17 cellular contexts compared by ENCODE assay signal in genomic region chr6:52931351-52931750, GRCh38. TPM values are rescaled to one million over a fixed set of nuclear protein-coding genes. Genes with fewer than 3 reads are reported as not detected.
DNase-seq lines count a peak whose midpoint lies in the region; ATAC-seq, FAIRE-seq and TF ChIP-seq lines count a peak whose summit lies in the region.
"Had no signal": no experiment of that assay in that cellular context is flagged by ENCODE, and none has a peak within 500 bp of the region (broad histone marks: within the 10 kb centered on the region; RNA-seq: fewer than 3 reads in every experiment).

No MANE protein-coding gene starts in this region.

- TF ChIP-seq RAD21 in H1 (IDR thresholded peaks at IDR 0.05 in 1 of 2, conservative IDR thresholded peaks at IDR 0.05 in 1 of 2; ENCODE audit: low read depth in 2 of 2, low read length in 2 of 2): no peak

- peak; percentile 73 for FAIRE-seq in H1 (lab: Jason Lieb, UNC)

- H4K91ac ChIP-seq in H1 (replicated peaks; ENCODE audit: insufficient read length, low read length): no peak overlapping the region

- H3K4ac ChIP-seq in H1 (replicated peaks; ENCODE audit: insufficient read length, low read depth, low read length): no peak overlapping the region

- no peak overlapping the region for H3K23ac ChIP-seq in H1 (ENCODE audit: insufficient read length)

- no peak overlapping the region for H3K56ac ChIP-seq in H1 (replicated peaks; ENCODE audit: insufficient read length, low read depth, low read length)

- H3K79me2 ChIP-seq in Loucy (ENCODE audit: insufficient read depth, low read length) (no peaks in the 10 kb centered on the region), H1 (ENCODE audit: control insufficient read depth in 1 of 2, insufficient read depth in 2 of 2, low read length in 2 of 2) (no peaks in the 10 kb centered on the region)

- no peak; a peak in 1 of 3 replicates for TF ChIP-seq EP300 in H1 (IDR thresholded peaks at IDR 0.05; ENCODE audit: borderline replicate concordance in 1 of 2, low read depth in 2 of 2, low read length in 2 of 2)

- H2BK12ac ChIP-seq in H1 (ENCODE audit: low read depth, low read length): no peak overlapping the region

- H4K8ac ChIP-seq in H1 (ENCODE audit: extremely low read depth, insufficient read depth, low read length): no peak overlapping the region

- no peak overlapping the region for H2AK5ac ChIP-seq in H1 (ENCODE audit: low read depth, low read length)

- 0 out of 2 replicates have a peak overlapping the region, but pooled peaks have one; percentile 1 for H2AFZ ChIP-seq in Loucy (ENCODE audit: low read length)
- 0 out of 2 replicates have a peak overlapping the region, but pooled peaks have one; percentile 69 for H2AFZ ChIP-seq in H1 (ENCODE audit: low read length)

- no peaks in the 10 kb centered on the region for H3K23me2 ChIP-seq in H1 (ENCODE audit: low read depth, low read length)

- intact Hi-C loops in lower lobe of right lung (cut with DNase I): no loop called here

- no peaks in the 10 kb centered on the region for H3K9me2 ChIP-seq in Loucy (replicated peaks; ENCODE audit: low read depth, low read length)

- no peaks in the 10 kb centered on the region for H4K20me1 ChIP-seq in Loucy (ENCODE audit: insufficient read depth, low read length, poor library complexity, severe bottlenecking)
- H4K20me1 ChIP-seq in H1 (replicated peaks in 1 of 2; ENCODE audit: control insufficient read depth in 1 of 2, insufficient read depth in 2 of 2, low read length in 2 of 2): no peaks in the 10 kb centered on the region

- no peak overlapping the region for H2BK5ac ChIP-seq in H1 (ENCODE audit: low read depth, low read length)

- H3K4me3 ChIP-seq in Loucy (ENCODE audit: low read length, poor library complexity, severe bottlenecking): no peak overlapping the region
- no peak overlapping the region for H3K4me3 ChIP-seq in H1 (ENCODE audit: extremely low read depth in 1 of 4, insufficient read depth in 2 of 4, low read depth in 3 of 4, low read length in 4 of 4)
- no peak overlapping the region for H3K4me3 ChIP-seq in lower lobe of right lung
- H3K4me3 ChIP-seq: MG63 had no signal

- H3K27me3 ChIP-seq in Loucy (ENCODE audit: insufficient read depth, low read length, poor library complexity, severe bottlenecking) (no peaks in the 10 kb centered on the region), H1 (replicated peaks in 1 of 4; ENCODE audit: control insufficient read depth in 3 of 4, extremely low read depth in 1 of 4, insufficient read depth in 3 of 4, low read length in 3 of 4) (no peaks in the 10 kb centered on the region), lower lobe of right lung (ENCODE audit: low read depth) (no peaks in the 10 kb centered on the region)
- H3K27me3 ChIP-seq: BE2C, MG63 had no signal

- DNase-seq in H1 (ENCODE audit: low read depth in 1 of 2, low spot score in 2 of 2) (no peak), lower lobe of right lung (peak; percentile 57), midbrain (lab: John Stamatoyannopoulos, UW) (no peak)
- no peak for DNase-seq in activated effector memory CD4-positive, alpha-beta T cell treated with anti-CD3 and anti-CD28 coated beads, Interleukin-2, amount 50 U/mL, for 16 hours
- DNase-seq: BE2C; CD4-positive, alpha-beta memory T cell; MG63; NCI-H1092 treated with DMSO at 0.1 percent for 48 hours; NCI-H187; NCI-H2171; NCI-H446 treated with DMSO at 0.1 percent for 48 hours; SHP77 treated with DMSO at 0.1 percent for 48 hours had no signal

- no peak overlapping the region for H4K5ac ChIP-seq in H1 (ENCODE audit: insufficient read length, low read depth, low read length)

- TF ChIP-seq POLR2A in H1 (IDR thresholded peaks at IDR 0.05; ENCODE audit: control extremely low read depth in 1 of 2, low read depth in 2 of 2, low read length in 2 of 2): no peak

- CTCF ChIA-PET in H1 (lab: Charles Lee; ENCODE audit: partially characterized antibody): no interaction called here

- H3K4me1 ChIP-seq in Loucy (ENCODE audit: insufficient read depth, low read length, poor library complexity, severe bottlenecking): no peaks in the 10 kb centered on the region
- peaks cover 0 to 2% (median under 1%) of the 10 kb centered on the region in 4 experiments; a peak in 2 of 7 replicates for H3K4me1 ChIP-seq in H1 (replicated peaks in 1 of 4; ENCODE audit: control insufficient read depth in 3 of 4, insufficient read depth in 4 of 4, low read length in 3 of 4)
- H3K4me1 ChIP-seq in lower lobe of right lung: no peaks in the 10 kb centered on the region

- no peak overlapping the region; the same call in 1 of the 2 replicates for H3K18ac ChIP-seq in H1 (ENCODE audit: extremely low read depth, low read length)

- H3K27ac ChIP-seq in H1 (ENCODE audit: low read depth, low read length): no peak overlapping the region
- peak overlapping the region; percentile 44 for H3K27ac ChIP-seq in lower lobe of right lung
- H3K27ac ChIP-seq: KMS-11 had no signal

- H3K9ac ChIP-seq in Loucy (ENCODE audit: low read depth, low read length, poor library complexity, severe bottlenecking): no peak overlapping the region
- H3K9ac ChIP-seq in H1 (replicated peaks in 1 of 4; ENCODE audit: extremely low read depth in 1 of 4, low read depth in 3 of 4, low read length in 3 of 4): no peak overlapping the region
- H3K9ac ChIP-seq: KMS-11 had no signal

- ATAC-seq in lower lobe of right lung (peak; percentile 94 to 95), GM21390 (IDR thresholded peaks at IDR 0.05; ENCODE audit: unreplicated experiment) (no peak), GM21576 (IDR thresholded peaks at IDR 0.05; ENCODE audit: unreplicated experiment) (no peak)

- no peak for TF ChIP-seq CTCF in Loucy (conservative IDR thresholded peaks at IDR 0.05; ENCODE audit: low read length)
- TF ChIP-seq CTCF in H1 (IDR thresholded peaks at IDR 0.05; ENCODE audit: control extremely low read depth in 1 of 3, insufficient read depth in 1 of 3, low read depth in 1 of 3, low read length in 3 of 3): no peak
- no peak for TF ChIP-seq CTCF in lower lobe of right lung (IDR thresholded peaks at IDR 0.05)

- WGBS in H1 (ENCODE audit: extremely low coverage in 1 of 2, insufficient coverage in 1 of 2, insufficient read length in 1 of 2, insufficient replicate concordance in 2 of 2, low coverage in 1 of 2, low lambda C conversion rate in 2 of 2, missing lambda C conversion rate in 1 of 2), 2 experiments: 62% methylated on average over 2 of the region's 2 CpGs; no CpG with 5 or more reads in 1 of the 2 experiments

- H3K36me3 ChIP-seq in Loucy (ENCODE audit: insufficient read depth, low read length) (no peaks in the 10 kb centered on the region), H1 (ENCODE audit: control insufficient read depth in 2 of 4, insufficient read depth in 4 of 4, low read length in 3 of 4) (no peaks in the 10 kb centered on the region), lower lobe of right lung (no peaks in the 10 kb centered on the region)
- H3K36me3 ChIP-seq: BE2C, MG63 had no signal

- no peak overlapping the region for H2BK120ac ChIP-seq in H1 (replicated peaks; ENCODE audit: low read depth, low read length)

- H2BK15ac ChIP-seq in H1 (ENCODE audit: low read length): no peak overlapping the region

- no peak overlapping the region for H3K4me2 ChIP-seq in Loucy (ENCODE audit: low read depth, low read length, poor library complexity, severe bottlenecking)
- peak overlapping the region in 1 of 2 experiments; percentile 45; a peak in 1 of 4 replicates for H3K4me2 ChIP-seq in H1 (ENCODE audit: insufficient read depth in 1 of 2, low read depth in 2 of 2, low read length in 2 of 2)
- H3K4me2 ChIP-seq: KMS-11 had no signal

- no peak overlapping the region for H2BK20ac ChIP-seq in H1 (ENCODE audit: low read length)

- POLR2A ChIA-PET in H1 (lab: Charles Lee; ENCODE audit: partially characterized antibody): no interaction called here

- H3K9me3 ChIP-seq in Loucy (ENCODE audit: insufficient read depth, low read depth, low read length) (no peaks in the 10 kb centered on the region), H1 (ENCODE audit: insufficient read depth in 2 of 2, low read depth in 1 of 2, low read length in 1 of 2) (no peaks in the 10 kb centered on the region), lower lobe of right lung (no peaks in the 10 kb centered on the region)
- H3K9me3 ChIP-seq: BE2C, MG63 had no signal

- no peaks in the 10 kb centered on the region for H3K79me1 ChIP-seq in H1 (ENCODE audit: low read depth, low read length)

- H3K14ac ChIP-seq in H1 (ENCODE audit: insufficient read length): no peak overlapping the region

- H3F3A ChIP-seq in Loucy (ENCODE audit: low read depth): no peaks in the 10 kb centered on the region

TF ChIP-seq in H1, 55 proteins besides CTCF, POLR2A, EP300 and RAD21:
- TF ChIP-seq RXRA (IDR thresholded peaks at IDR 0.05; ENCODE audit: insufficient read depth, low read depth, low read length) (no peak), TCF12 (IDR thresholded peaks at IDR 0.05; ENCODE audit: low read depth, low read length) (0 out of 2 replicates have a peak, but pooled peaks have one; percentile 63), SP1 (IDR thresholded peaks at IDR 0.05; ENCODE audit: low read depth, low read length) (0 out of 2 replicates have a peak, but pooled peaks have one; percentile 17), MAX (IDR thresholded peaks at IDR 0.05) (0 out of 2 replicates have a peak, but pooled peaks have one; percentile 9), POU5F1 (IDR thresholded peaks at IDR 0.05; ENCODE audit: low read depth, low read length) (peak; percentile 93)

RNA-seq across cellular contexts. Expression of gene GSTA3, which starts 21.9 kb away (rescaled TPM):
- not detected in 2 replicates for total RNA-seq in H1 (2021; fragmentation: NEBNext Ultra II Directional; extraction: Animal tissue kit (Norgen Biotek cat#: 25700))
- not detected in 2 replicates for polyA plus RNA-seq in H1 (2011; rRNA removed)
- not detected for polyA plus RNA-seq in H1 (2011; cell fraction: cytosol; rRNA removed)
- polyA plus RNA-seq in H1 (2011; cell fraction: nucleus; rRNA removed): not detected
- polyA plus RNA-seq in H1 (2012, experiment 1 of 2): not detected in 4 replicates
- polyA plus RNA-seq in H1 (2012, experiment 2 of 2): not detected
- polyA plus RNA-seq in H1 (2013, experiment 1 of 2): not detected
- not detected for polyA plus RNA-seq in H1 (2013, experiment 2 of 2)
- not detected in 2 replicates for polyA minus RNA-seq in H1 (2011; rRNA and poly(A)+ RNA removed)
- not detected for polyA minus RNA-seq in H1 (2011; cell fraction: cytosol; rRNA and poly(A)+ RNA removed)
- polyA minus RNA-seq in H1 (2011; cell fraction: nucleus; rRNA and poly(A)+ RNA removed): not detected
- 2.1 TPM for total RNA-seq in lower lobe of right lung
- total RNA-seq: CD4-positive, alpha-beta memory T cell had no signal
- polyA plus RNA-seq: AG04450; CD4-positive, alpha-beta memory T cell had no signal

Comparison
In these comparisons a context has a peak if more than half of its experiments do, and no peak if none do; other contexts are left out.
1. ATAC-seq: peak in lower lobe of right lung (2 of 2); none in GM21390 (single experiment) and GM21576 (single experiment).